In genomic region chr1:221621683-221622082, GRCh38 we compare ENCODE assay signal across 19 cellular contexts.
DNase-seq lines count a peak whose midpoint lies in the region; ATAC-seq, FAIRE-seq and TF ChIP-seq lines count a peak whose summit lies in the region.
"Had no signal": no experiment of that assay in that cellular context is flagged by ENCODE, and none has a peak within 500 bp of the region (broad histone marks: within the 10 kb centered on the region; RNA-seq: fewer than 3 reads in every experiment).

No MANE protein-coding gene starts in this region.

- ATAC-seq in HepG2 (no peak), left lobe of liver (peak; percentile 45), HG02571 (IDR thresholded peaks at IDR 0.05; ENCODE audit: unreplicated experiment) (no peak)
- ATAC-seq: CD8-positive, alpha-beta T cell; GM23338; HCT116 had no signal

- no peaks in the 10 kb centered on the region for H3K36me3 Mint-ChIP-seq in activated naive CD4-positive, alpha-beta T cell treated with anti-CD3 and anti-CD28 coated beads, Interleukin-2, amount 10 ng/mL, durations not matched to agents 7 days and 5 days
- H3K36me3 Mint-ChIP-seq: CD4-positive, CD25-positive, alpha-beta regulatory T cell; CD8-positive, alpha-beta T cell had no signal

- TF ChIP-seq CTCF in liver (IDR thresholded peaks at IDR 0.05; ENCODE audit: low read depth, low read length, missing input control) = no peak
- TF ChIP-seq CTCF in HepG2 (CRISPR knock-in tag; IDR thresholded peaks at IDR 0.05) = no peak
- TF ChIP-seq CTCF in Loucy (conservative IDR thresholded peaks at IDR 0.05; ENCODE audit: low read length) = no peak

- intact Hi-C loops in HepG2 (cut with micrococcal nuclease; ENCODE audit: unreplicated experiment) = no loop called here

- no peak for TF ChIP-seq POLR2A in HepG2 (IDR thresholded peaks at IDR 0.05; ENCODE audit: insufficient read depth in 1 of 2, low read depth in 2 of 2, low read length in 2 of 2)

- H4K20me1 ChIP-seq in HepG2 (ENCODE audit: insufficient read depth, low read length) (no peaks in the 10 kb centered on the region), Loucy (ENCODE audit: insufficient read depth, low read length, poor library complexity, severe bottlenecking) (no peaks in the 10 kb centered on the region)

- CTCF ChIA-PET in HepG2 (lab: Yijun Ruan, JAX; ENCODE audit: low intra/inter-chr PET ratio, low total read pairs) = no interaction called here
- CTCF ChIA-PET in activated naive CD4-positive, alpha-beta T cell treated with anti-CD3 and anti-CD28 coated beads, Interleukin-2, amount 10 ng/mL, durations not matched to agents 7 days and 5 days (lab: Charles Lee) = no interaction called here

- H3K4me2 ChIP-seq in HepG2 (ENCODE audit: low read depth, low read length) (no peak overlapping the region), Loucy (ENCODE audit: low read depth, low read length, poor library complexity, severe bottlenecking) (no peak overlapping the region)
- H3K4me2 ChIP-seq: GM23338 had no signal

- in situ Hi-C loops in HepG2 (cut with HindIII; ENCODE audit: extremely low pct_ligation_motif_present, low pct_unique_long_range_greater_than_20kb) = no loop called here

- H3K4me1 Mint-ChIP-seq in activated naive CD4-positive, alpha-beta T cell treated with anti-CD3 and anti-CD28 coated beads, Interleukin-2, amount 10 ng/mL, durations not matched to agents 7 days and 5 days = no peaks in the 10 kb centered on the region
- H3K4me1 Mint-ChIP-seq: CD4-positive, CD25-positive, alpha-beta regulatory T cell had no signal

- no peaks in the 10 kb centered on the region for H3K9me3 ChIP-seq in liver (ENCODE audit: control insufficient read depth in 4 of 4, low read length in 3 of 4)
- no peaks in the 10 kb centered on the region for H3K9me3 ChIP-seq in HepG2 (ENCODE audit: low read length)
- no peaks in the 10 kb centered on the region for H3K9me3 ChIP-seq in Loucy (ENCODE audit: insufficient read depth, low read depth, low read length)

- no peaks in the 10 kb centered on the region for H3F3A ChIP-seq in Loucy (ENCODE audit: low read depth)

- H3K4me3 ChIP-seq in liver (ENCODE audit: low read depth in 1 of 3, low read length in 3 of 3) (no peak overlapping the region), HepG2 (replicated peaks in 1 of 3; ENCODE audit: insufficient read depth in 1 of 3, low read depth in 2 of 3, low read length in 3 of 3) (no peak overlapping the region), Loucy (ENCODE audit: low read length, poor library complexity, severe bottlenecking) (no peak overlapping the region)
- H3K4me3 ChIP-seq: GM23338 had no signal

- H3K9me2 ChIP-seq in Loucy (replicated peaks; ENCODE audit: low read depth, low read length) = no peaks in the 10 kb centered on the region

- no peak overlapping the region for H3K4me3 Mint-ChIP-seq in activated naive CD4-positive, alpha-beta T cell treated with anti-CD3 and anti-CD28 coated beads, Interleukin-2, amount 10 ng/mL, durations not matched to agents 7 days and 5 days
- H3K4me3 Mint-ChIP-seq: CD4-positive, CD25-positive, alpha-beta regulatory T cell; CD8-positive, alpha-beta T cell; GM23338; H9 had no signal

- no peak overlapping the region for H2AFZ ChIP-seq in HepG2 (ENCODE audit: low read length)
- H2AFZ ChIP-seq in Loucy (ENCODE audit: low read length) = peak overlapping the region; percentile 60; the same call in 1 of the 2 replicates

- POLR2A ChIA-PET in HepG2 (lab: Yijun Ruan, JAX) = no interaction called here

- no peak for FAIRE-seq in HepG2 (lab: Jason Lieb, UNC)
- FAIRE-seq: G401.6, GM19239 had no signal

- H3K27me3 ChIP-seq in liver (ENCODE audit: control insufficient read depth in 4 of 4, insufficient read depth in 4 of 4, low read length in 3 of 4) (no peaks in the 10 kb centered on the region), HepG2 (ENCODE audit: control insufficient read depth in 1 of 2, insufficient read depth in 2 of 2, low read length in 2 of 2) (no peaks in the 10 kb centered on the region), Loucy (ENCODE audit: insufficient read depth, low read length, poor library complexity, severe bottlenecking) (no peaks in the 10 kb centered on the region)

- H3K27me3 Mint-ChIP-seq in activated naive CD4-positive, alpha-beta T cell treated with anti-CD3 and anti-CD28 coated beads, Interleukin-2, amount 10 ng/mL, durations not matched to agents 7 days and 5 days = no peaks in the 10 kb centered on the region

- H3K36me3 ChIP-seq in liver (ENCODE audit: control insufficient read depth in 4 of 4, insufficient read depth in 3 of 4, low read depth in 1 of 4, low read length in 3 of 4) (no peaks in the 10 kb centered on the region), HepG2 (replicated peaks in 1 of 2; ENCODE audit: control insufficient read depth in 1 of 2, insufficient read depth in 2 of 2, low read length in 2 of 2) (no peaks in the 10 kb centered on the region), Loucy (ENCODE audit: insufficient read depth, low read length) (no peaks in the 10 kb centered on the region)

- H3K9ac ChIP-seq in liver (ENCODE audit: low read depth in 1 of 2, low read length in 2 of 2) (no peak overlapping the region), HepG2 (ENCODE audit: insufficient read depth, low read depth, low read length) (no peak overlapping the region), Loucy (ENCODE audit: low read depth, low read length, poor library complexity, severe bottlenecking) (no peak overlapping the region)

- peak overlapping the region; percentile 69 to 92 for H3K27ac ChIP-seq in liver (ENCODE audit: low read depth in 1 of 2, low read length in 2 of 2)
- H3K27ac ChIP-seq in HepG2 (ENCODE audit: extremely low read length, insufficient read depth, low read length) = no peak overlapping the region

- TF ChIP-seq EP300 in HepG2 (IDR thresholded peaks at IDR 0.05; ENCODE audit: low read depth in 2 of 2, low read length in 2 of 2) (no peak), HepG2 (CRISPR knock-in tag; IDR thresholded peaks at IDR 0.05; ENCODE audit: borderline replicate concordance) (no peak)

- BruUV-seq in HepG2 (replicated peaks; lab: Mats Ljungman, UMichigan) = no TSS peak

- no peak overlapping the region for H3K27ac Mint-ChIP-seq in activated naive CD4-positive, alpha-beta T cell treated with anti-CD3 and anti-CD28 coated beads, Interleukin-2, amount 10 ng/mL, durations not matched to agents 7 days and 5 days
- H3K27ac Mint-ChIP-seq: CD4-positive, CD25-positive, alpha-beta regulatory T cell; CD8-positive, alpha-beta T cell; GM23338; H9 had no signal

- DNase-seq in HepG2 (ENCODE audit: low spot score) = no peak
- DNase-seq in left lobe of liver (ENCODE audit: low spot score) = no peak
- no peak for DNase-seq in activated naive CD4-positive, alpha-beta T cell treated with anti-CD3 and anti-CD28 coated beads, Interleukin-2, amount 10 ng/mL, durations not matched to agents 7 days and 5 days
- DNase-seq in NCI-H2227 (lab: John Stamatoyannopoulos, UW; ENCODE audit: unreplicated experiment) = no peak
- DNase-seq in NCI-H2081 treated with DMSO at 0.1 percent for 48 hours (lab: John Stamatoyannopoulos, UW) = no peak
- DNase-seq: 8988T; C1 segment of cervical spinal cord; Caco-2; CD4-positive, CD25-positive, alpha-beta regulatory T cell; CD8-positive, alpha-beta T cell; DND-41; H9 had no signal

- H3K4me1 ChIP-seq in liver (ENCODE audit: control insufficient read depth in 4 of 4, insufficient read depth in 4 of 4, low read length in 3 of 4) (peaks cover 0 to 20% (median 13%) of the 10 kb centered on the region in 4 donors), HepG2 (ENCODE audit: insufficient read depth, low read length) (no peaks in the 10 kb centered on the region), Loucy (ENCODE audit: insufficient read depth, low read length, poor library complexity, severe bottlenecking) (peaks cover 7% of the 10 kb centered on the region)
- H3K4me1 ChIP-seq: Caco-2 had no signal

- H3K79me2 ChIP-seq in HepG2 (ENCODE audit: insufficient read depth, low read length) (no peaks in the 10 kb centered on the region), Loucy (ENCODE audit: insufficient read depth, low read length) (no peaks in the 10 kb centered on the region)

- TF ChIP-seq RAD21 in liver (IDR thresholded peaks at IDR 0.05) (no peak), HepG2 (CRISPR knock-in tag; IDR thresholded peaks at IDR 0.05) (no peak)

- H3K9me3 Mint-ChIP-seq in activated naive CD4-positive, alpha-beta T cell treated with anti-CD3 and anti-CD28 coated beads, Interleukin-2, amount 10 ng/mL, durations not matched to agents 7 days and 5 days = no peaks in the 10 kb centered on the region
- H3K9me3 Mint-ChIP-seq: CD8-positive, alpha-beta T cell; GM23338 had no signal

- 67% methylated on average over 2 of the region's 2 CpGs for WGBS in liver
- WGBS in HepG2 (ENCODE audit: low lambda C conversion rate) = 6% methylated on average over 2 of the region's 2 CpGs

TF ChIP-seq in liver, 16 proteins besides CTCF, POLR2A, EP300 and RAD21:
- TF ChIP-seq, protein P1, sequence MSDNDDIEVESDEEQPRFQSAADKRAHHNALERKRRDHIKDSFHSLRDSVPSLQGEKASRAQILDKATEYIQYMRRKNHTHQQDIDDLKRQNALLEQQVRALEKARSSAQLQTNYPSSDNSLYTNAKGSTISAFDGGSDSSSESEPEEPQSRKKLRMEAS (IDR thresholded peaks at IDR 0.05) = no peak
- TF ChIP-seq RXRA (IDR thresholded peaks at IDR 0.05) = peak in 1 of 2 donors; percentile 14
- TF ChIP-seq HNF4A (conservative IDR thresholded peaks at IDR 0.05) = peak in 1 of 2 donors; percentile 12
TF ChIP-seq in liver: peak in this region for 2.

TF ChIP-seq in HepG2, 621 proteins besides CTCF, POLR2A, EP300 and RAD21 (continues in another document):
- TF ChIP-seq KLF16 (CRISPR knock-in tag; IDR thresholded peaks at IDR 0.05) (no peak), MEF2D (CRISPR knock-in tag; IDR thresholded peaks at IDR 0.05) (no peak), NR3C1 (CRISPR knock-in tag; IDR thresholded peaks at IDR 0.05) (no peak), ZNF225 (CRISPR knock-in tag; IDR thresholded peaks at IDR 0.05) (no peak), ZNF468 (CRISPR knock-in tag; IDR thresholded peaks at IDR 0.05) (no peak), REPIN1 (CRISPR knock-in tag; IDR thresholded peaks at IDR 0.05; ENCODE audit: borderline replicate concordance, low read depth) (no peak), GTF2F1 (IDR thresholded peaks at IDR 0.05; ENCODE audit: low read length) (no peak), NFATC3 (CRISPR knock-in tag; IDR thresholded peaks at IDR 0.05) (no peak), PRPF4 (IDR thresholded peaks at IDR 0.05; ENCODE audit: low read depth, low read length, poor library complexity, severe bottlenecking) (no peak), CENPT (CRISPR knock-in tag; IDR thresholded peaks at IDR 0.05; ENCODE audit: low read depth) (no peak)
